ENCODE assay signal across 16 cellular contexts in the genomic region with DNA sequence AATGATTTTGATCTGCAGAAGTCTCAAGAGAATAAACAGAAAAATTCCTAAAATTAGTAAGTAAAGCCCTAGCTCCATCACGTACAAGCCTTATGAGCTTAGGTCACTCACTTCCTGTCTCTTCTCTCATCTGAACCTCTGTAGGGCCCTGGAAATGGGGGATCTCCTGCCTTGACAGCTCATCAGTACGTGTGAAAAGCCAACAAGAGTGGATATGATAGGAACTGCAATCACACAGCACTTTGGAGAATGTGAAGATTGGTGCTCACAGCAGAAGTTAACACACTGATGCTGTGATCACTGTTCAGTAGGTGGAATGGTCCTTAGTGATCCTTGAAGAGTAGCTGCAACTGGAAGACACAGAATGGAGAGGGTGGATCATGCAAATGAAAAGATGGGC. TPM values are rescaled to one million over a fixed set of nuclear protein-coding genes. Genes with fewer than 3 reads are reported as not detected.
DNase-seq lines count a peak whose midpoint lies in the region; ATAC-seq and TF ChIP-seq lines count a peak whose summit lies in the region.
"Had no signal": no experiment of that assay in that cellular context is flagged by ENCODE, and none has a peak within 500 bp of the region (broad histone marks: within the 10 kb centered on the region; RNA-seq: fewer than 3 reads in every experiment).

No MANE protein-coding gene starts in this region.

- TF ChIP-seq CTCF in left ventricle myocardium inferior (IDR thresholded peaks at IDR 0.05; ENCODE audit: borderline replicate concordance) (no peak), fibroblast of mammary gland (conservative IDR thresholded peaks at IDR 0.05; ENCODE audit: control insufficient read depth, insufficient read depth, low read depth, low read length) (no peak)

- H3K4me3 ChIP-seq in left ventricle myocardium inferior (no peak overlapping the region), SK-N-MC (peak overlapping the region; percentile 63), fibroblast of mammary gland (ENCODE audit: control insufficient read depth, low read depth, low read length) (no peak overlapping the region)
- H3K4me3 ChIP-seq: hepatocyte, tibial nerve had no signal

- H3K27ac ChIP-seq in left ventricle myocardium inferior (replicated peaks) (peak overlapping the region; percentile 68), SK-N-MC (peak overlapping the region; percentile 97)
- H3K27ac ChIP-seq: hepatocyte had no signal

- H3K27me3 ChIP-seq in left ventricle myocardium inferior (ENCODE audit: low read depth), result peaks cover 5% of the 10 kb centered on the region
- H3K27me3 ChIP-seq: hepatocyte, tibial nerve had no signal

- peak overlapping the region; percentile 56 for H3K9ac ChIP-seq in SK-N-MC (ENCODE audit: insufficient read length)

- no peak for DNase-seq in left ventricle myocardium inferior
- no peak for DNase-seq in Right ventricle myocardium inferior (ENCODE audit: missing footprints)
- DNase-seq in SK-N-MC (ENCODE audit: low read depth, low spot score), result no peak
- peak; percentile 6 for DNase-seq in fibroblast of mammary gland (ENCODE audit: low read depth)
- DNase-seq in medulla oblongata (ENCODE audit: extremely low spot score), result no peak
- no peak for DNase-seq in NCI-H2171 (lab: John Stamatoyannopoulos, UW)
- no peak for DNase-seq in cortex of kidney (lab: John Stamatoyannopoulos, UW)
- DNase-seq in NCI-H1417 (lab: John Stamatoyannopoulos, UW), result no peak
- DNase-seq: activated CD4-positive, alpha-beta T cell treated with anti-CD3 and anti-CD28 coated beads, Interleukin-2, amount 50 U/mL, for 4 hours; activated naive CD4-positive, alpha-beta T cell treated with anti-CD3 and anti-CD28 coated beads, Interleukin-2, amount 10 ng/mL, durations not matched to agents 7 days and 5 days; CD8-positive, alpha-beta memory T cell; NCI-H187; nephron progenitor cell; stimulated activated naive B cell treated with anti-CD40 and anti-IgM and Interleukin-4, amounts not matched to agents 10 μg/mL and 1 μg/mL and 100 μg/mL, for 72 hours had no signal

- H3K36me3 ChIP-seq in left ventricle myocardium inferior, result no peaks in the 10 kb centered on the region
- no peaks in the 10 kb centered on the region for H3K36me3 ChIP-seq in SK-N-MC (ENCODE audit: insufficient read depth, low read length)
- H3K36me3 ChIP-seq: tibial nerve had no signal

- H3K9me3 ChIP-seq in left ventricle myocardium inferior (replicated peaks) (no peaks in the 10 kb centered on the region), SK-N-MC (ENCODE audit: low read depth, low read length) (no peaks in the 10 kb centered on the region)
- H3K9me3 ChIP-seq: tibial nerve had no signal

- H3K4me1 ChIP-seq in left ventricle myocardium inferior, result peaks cover 46% of the 10 kb centered on the region

- ATAC-seq in Right ventricle myocardium inferior, result no peak
- ATAC-seq: stimulated activated naive B cell treated with anti-CD40 and anti-IgM and Interleukin-4, amounts not matched to agents 10 μg/mL and 1 μg/mL and 100 μg/mL, for 72 hours had no signal

- intact Hi-C loops in left ventricle myocardium inferior (cut with micrococcal nuclease), result no loop called here
- intact Hi-C loops in Right ventricle myocardium inferior (cut with DNase I), result no loop called here

RNA-seq across cellular contexts. Expression of a gene that starts 27.8 kb away (rescaled TPM):
- total RNA-seq in left ventricle myocardium inferior (24.3 TPM), Right ventricle myocardium inferior (23.1 TPM)
- total RNA-seq: CD8-positive, alpha-beta memory T cell had no signal
